11 cellular contexts compared by ENCODE assay signal in genomic region chr2:68771211-68771721, GRCh38. TPM values are rescaled to one million over a fixed set of nuclear protein-coding genes. Genes with fewer than 3 reads are reported as not detected.
DNase-seq lines count a peak whose midpoint lies in the region; ATAC-seq and TF ChIP-seq lines count a peak whose summit lies in the region.
"Had no signal": no experiment of that assay in that cellular context is flagged by ENCODE, and none has a peak within 500 bp of the region (broad histone marks: within the 10 kb centered on the region; RNA-seq: fewer than 3 reads in every experiment).

No MANE protein-coding gene starts in this region.

- in situ Hi-C loops in G401 (cut with HindIII; ENCODE audit: low sequenced_read_pairs) = no loop called here

- H3K9me3 Mint-ChIP-seq in GM23338 = no peaks in the 10 kb centered on the region; the same call in 2 of the 3 replicates

- H3K36me3 ChIP-seq in Peyer's patch (no peaks in the 10 kb centered on the region), esophagus squamous epithelium (no peaks in the 10 kb centered on the region), sigmoid colon (no peaks in the 10 kb centered on the region), GM23338 (ENCODE audit: insufficient read depth) (no peaks in the 10 kb centered on the region)
- H3K36me3 ChIP-seq: ovary had no signal

- H3K27ac ChIP-seq in Peyer's patch (peak overlapping the region; percentile 75 to 94 (median 85)), esophagus squamous epithelium (peak overlapping the region; percentile 2 to 78 (median 72)), sigmoid colon (peak overlapping the region; percentile 25 to 61 (median 38)), GM23338 (ENCODE audit: low read depth) (no peak overlapping the region)
- H3K27ac ChIP-seq: ovary had no signal

- no peaks in the 10 kb centered on the region for H3F3A ChIP-seq in GM23338 (replicated peaks; ENCODE audit: low read depth)

- no peaks in the 10 kb centered on the region for H3K9me2 ChIP-seq in GM23338 (ENCODE audit: insufficient read depth)

- TF ChIP-seq CTCF in Peyer's patch (IDR thresholded peaks at IDR 0.05) (no peak), esophagus squamous epithelium (IDR thresholded peaks at IDR 0.05) (no peak), sigmoid colon (IDR thresholded peaks at IDR 0.05) (no peak), GM23338 (conservative IDR thresholded peaks at IDR 0.05; ENCODE audit: low read depth in 2 of 2) (no peak)

- ATAC-seq in GM23338 = no peak

- H3K36me3 Mint-ChIP-seq in GM23338 (ENCODE audit: low read depth) = no peaks in the 10 kb centered on the region

- no peaks in the 10 kb centered on the region for H3K9me3 ChIP-seq in Peyer's patch
- no peaks in the 10 kb centered on the region for H3K9me3 ChIP-seq in esophagus squamous epithelium
- no peaks in the 10 kb centered on the region for H3K9me3 ChIP-seq in sigmoid colon
- H3K9me3 ChIP-seq: ovary had no signal

- H3K4me1 ChIP-seq in Peyer's patch (peaks cover 0 to 62% (median 14%) of the 10 kb centered on the region in 4 donors), esophagus squamous epithelium (peaks cover 5 to 69% (median 18%) of the 10 kb centered on the region in 3 donors), sigmoid colon (peaks cover 0 to 30% (median 19%) of the 10 kb centered on the region in 4 donors), GM23338 (ENCODE audit: insufficient read depth) (peaks cover 18% of the 10 kb centered on the region)

- no peaks in the 10 kb centered on the region for H3K27me3 ChIP-seq in Peyer's patch
- H3K27me3 ChIP-seq in esophagus squamous epithelium = no peaks in the 10 kb centered on the region
- H3K27me3 ChIP-seq in sigmoid colon = no peaks in the 10 kb centered on the region
- no peaks in the 10 kb centered on the region for H3K27me3 ChIP-seq in GM23338 (ENCODE audit: insufficient read depth)
- H3K27me3 ChIP-seq: ovary had no signal

- intact Hi-C loops in esophagus squamous epithelium (cut with DNase I) = loop anchor here (10.0 kb wide), 1 partner anchor 64 kb away; no protein-coding TSS in a partner anchor
- intact Hi-C loops in sigmoid colon (cut with DNase I) = no loop called here

- no peak overlapping the region for H3K4me2 ChIP-seq in GM23338

- H3K4me3 Mint-ChIP-seq in GM23338 = no peak overlapping the region

- H3K79me2 ChIP-seq in GM23338 (replicated peaks; ENCODE audit: insufficient read depth) = no peaks in the 10 kb centered on the region

- TF ChIP-seq EP300 in sigmoid colon (IDR thresholded peaks at IDR 0.05) = no peak

- H2AFZ ChIP-seq in GM23338 = no peak overlapping the region

- no peak overlapping the region for H3K27ac Mint-ChIP-seq in GM23338

- no peak overlapping the region for H3K4me3 ChIP-seq in Peyer's patch
- no peak overlapping the region for H3K4me3 ChIP-seq in esophagus squamous epithelium
- H3K4me3 ChIP-seq in sigmoid colon = no peak overlapping the region
- no peak overlapping the region for H3K4me3 ChIP-seq in GM23338
- H3K4me3 ChIP-seq: ovary had no signal

- H4K20me1 ChIP-seq in GM23338 (replicated peaks; ENCODE audit: insufficient read depth) = no peaks in the 10 kb centered on the region

- peaks cover 20% of the 10 kb centered on the region for H3K4me1 Mint-ChIP-seq in GM23338

- TF ChIP-seq POLR2A in Peyer's patch (IDR thresholded peaks at IDR 0.05) (no peak), esophagus squamous epithelium (IDR thresholded peaks at IDR 0.05) (no peak), sigmoid colon (IDR thresholded peaks at IDR 0.05) (no peak)

- 41 to 56% methylated on average over 3 of the region's 3 CpGs for WGBS in esophagus squamous epithelium, 2 donors
- WGBS in sigmoid colon, 2 donors = 59 to 89% methylated on average over 3 of the region's 3 CpGs

- H3K27me3 Mint-ChIP-seq in GM23338 (ENCODE audit: insufficient read depth, low read depth, poor library complexity) = peaks cover 3% of the 10 kb centered on the region

- DNase-seq in EH (ENCODE audit: low read depth) = peak; percentile 46
- DNase-seq in Peyer's patch = no peak
- no peak for DNase-seq in esophagus squamous epithelium (lab: John Stamatoyannopoulos, UW)
- no peak for DNase-seq in sigmoid colon
- DNase-seq in G401 (ENCODE audit: low spot score) = no peak
- no peak for DNase-seq in amygdala (lab: John Stamatoyannopoulos, UW)
- no peak for DNase-seq in NCI-H146 treated with DMSO at 0.1 percent for 48 hours (lab: John Stamatoyannopoulos, UW; ENCODE audit: unreplicated experiment)
- DNase-seq in GM23338 (ENCODE audit: low spot score) = no peak
- DNase-seq: EL, NCI-H1417 treated with DMSO at 0.1 percent for 48 hours, ovary had no signal

TF ChIP-seq in GM23338, 12 proteins besides CTCF, POLR2A, EP300 and RAD21:
- TF ChIP-seq ZNF331 (CRISPR knock-in tag; IDR thresholded peaks at IDR 0.05; ENCODE audit: low read depth) (no peak), CREB1 (CRISPR knock-in tag; IDR thresholded peaks at IDR 0.05; ENCODE audit: low read depth) (no peak), STAT1 (IDR thresholded peaks at IDR 0.05; ENCODE audit: unreplicated experiment) (no peak), EZH2 (IDR thresholded peaks at IDR 0.05; ENCODE audit: low read depth, unreplicated experiment) (no peak), POLR2AphosphoS5 (IDR thresholded peaks at IDR 0.05; ENCODE audit: low read depth) (no peak), JUNB (IDR thresholded peaks at IDR 0.05; ENCODE audit: unreplicated experiment) (no peak), EZH2phosphoT487 (IDR thresholded peaks at IDR 0.05; ENCODE audit: unreplicated experiment) (no peak)

RNA-seq across cellular contexts. Expression of gene ARHGAP25, which starts 36.7 kb away (rescaled TPM):
- total RNA-seq in Peyer's patch = 10 to 100 TPM in 2 of 4 donors, 1 to 10 TPM in 2; 4.9 to 82.5 (median 8.7) TPM
- total RNA-seq in esophagus squamous epithelium = 1 to 10 TPM; 3.2 to 9.0 (median 5.5) TPM
- 1 to 10 TPM; 2.6 to 6.4 (median 5.7) TPM for total RNA-seq in sigmoid colon
- 10 to 100 TPM in 1 of 3 donors, 1 to 10 TPM in 2; 2.8 to 18.1 (median 7.2) TPM for polyA plus RNA-seq in sigmoid colon
- not detected in 2 replicates for total RNA-seq in G401 (2014; rRNA removed; shearing (Covaris generic))
- 1.9 and 2.5 TPM in 2 replicates for total RNA-seq in GM23338 (2014; rRNA removed; shearing (Covaris generic))
- polyA plus RNA-seq in GM23338 (2016; fragmentation: Nextera tagmentation; extraction: Ambion mirVana) = 1.9 and 2.0 TPM in 2 replicates
